19 cellular contexts compared by ENCODE assay signal in genomic region chr12:113881588-113881987, GRCh38.
"Had no signal": no experiment of that assay in that cellular context is flagged by ENCODE, and none has a peak within 500 bp of the region (broad histone marks: within the 10 kb centered on the region; RNA-seq: fewer than 3 reads in every experiment).

No MANE protein-coding gene starts in this region.

- H3K9me3 ChIP-seq: gastrocnemius medialis, lower lobe of right lung, psoas muscle, sigmoid colon, thoracic aorta, tibial nerve, upper lobe of left lung had no signal

- H3K36me3 ChIP-seq: gastrocnemius medialis, ovary had no signal

- H3K27ac Mint-ChIP-seq: nephron; stimulated activated naive B cell treated with anti-CD40 and anti-IgM and Interleukin-4, amounts not matched to agents 10 μg/mL and 1 μg/mL and 100 μg/mL, for 72 hours; stimulated activated naive CD8-positive, alpha-beta T cell treated with anti-CD3 and anti-CD28 coated beads, Interleukin-15, Interleukin-2, amounts not matched to agents 100 ng/mL and 50 ng/mL, for 24 hours had no signal

- H3K4me3 Mint-ChIP-seq: nephron; stimulated activated naive B cell treated with anti-CD40 and anti-IgM and Interleukin-4, amounts not matched to agents 10 μg/mL and 1 μg/mL and 100 μg/mL, for 72 hours; stimulated activated naive CD8-positive, alpha-beta T cell treated with anti-CD3 and anti-CD28 coated beads, Interleukin-15, Interleukin-2, amounts not matched to agents 100 ng/mL and 50 ng/mL, for 24 hours had no signal

- H3K9me3 Mint-ChIP-seq: stimulated activated naive B cell treated with anti-CD40 and anti-IgM and Interleukin-4, amounts not matched to agents 10 μg/mL and 1 μg/mL and 100 μg/mL, for 72 hours; stimulated activated naive CD8-positive, alpha-beta T cell treated with anti-CD3 and anti-CD28 coated beads, Interleukin-15, Interleukin-2, amounts not matched to agents 100 ng/mL and 50 ng/mL, for 24 hours had no signal

- H3K27me3 Mint-ChIP-seq: stimulated activated naive B cell treated with anti-CD40 and anti-IgM and Interleukin-4, amounts not matched to agents 10 μg/mL and 1 μg/mL and 100 μg/mL, for 72 hours; stimulated activated naive CD8-positive, alpha-beta T cell treated with anti-CD3 and anti-CD28 coated beads, Interleukin-15, Interleukin-2, amounts not matched to agents 100 ng/mL and 50 ng/mL, for 24 hours had no signal

- H3K4me1 ChIP-seq: gastrocnemius medialis, lower lobe of right lung, psoas muscle, sigmoid colon, spleen, tibial nerve, upper lobe of left lung had no signal

- H3K27ac ChIP-seq: dorsolateral prefrontal cortex, gastrocnemius medialis, lower lobe of right lung, ovary, psoas muscle, sigmoid colon, skin epidermis, spleen, thoracic aorta, tibial nerve, upper lobe of left lung had no signal

- H3K4me3 ChIP-seq: dorsolateral prefrontal cortex, gastrocnemius medialis, lower lobe of right lung, ovary, psoas muscle, sigmoid colon, skin epidermis, spleen, thoracic aorta, tibial nerve, upper lobe of left lung had no signal

- DNase-seq: dorsolateral prefrontal cortex; effector CD4-positive, alpha-beta T cell; gastrocnemius medialis; left ventricle myocardium superior; lower lobe of right lung; occipital lobe; ovary; psoas muscle; right cardiac atrium; sigmoid colon; spleen; stimulated activated CD4-positive, alpha-beta T cell treated with anti-CD3 and anti-CD28 coated beads, Interleukin-4, amount 100 ng/mL, for 4 hours; stimulated activated naive B cell treated with anti-CD40 and anti-IgM and Interleukin-4, amounts not matched to agents 10 μg/mL and 1 μg/mL and 100 μg/mL, for 72 hours; upper lobe of left lung had no signal

- ATAC-seq: gastrocnemius medialis; left ventricle myocardium superior; lower lobe of right lung; psoas muscle; right cardiac atrium; stimulated activated naive B cell treated with anti-CD40 and anti-IgM and Interleukin-4, amounts not matched to agents 10 μg/mL and 1 μg/mL and 100 μg/mL, for 72 hours had no signal

- H3K27me3 ChIP-seq: dorsolateral prefrontal cortex, gastrocnemius medialis, ovary, sigmoid colon, spleen, tibial nerve, upper lobe of left lung had no signal
